In genomic region chr1:25338188-25338981, GRCh38 we compare ENCODE assay signal across 8 cellular contexts. TPM values are rescaled to one million over a fixed set of nuclear protein-coding genes. Genes with fewer than 3 reads are reported as not detected.
DNase-seq lines count a peak whose midpoint lies in the region; ATAC-seq, FAIRE-seq and TF ChIP-seq lines count a peak whose summit lies in the region.

TMEM50A (plus strand) TSS chr1:25338334; CDS start chr1:25340487, 2,153 bp downstream.

- peaks cover 14% of the 10 kb centered on the region for H3K4me1 ChIP-seq in mammary epithelial cell (ENCODE audit: insufficient read depth, low read length)
- H3K4me1 ChIP-seq in iPS-20b (ENCODE audit: insufficient read depth, low read length), result peaks cover 5% of the 10 kb centered on the region
- H3K4me1 ChIP-seq in small intestine (ENCODE audit: control insufficient read depth in 2 of 2, insufficient read depth in 1 of 2, low read depth in 1 of 2, low read length in 1 of 2), result no peaks in the 10 kb centered on the region

- ATAC-seq in GM18867 (IDR thresholded peaks at IDR 0.05; ENCODE audit: unreplicated experiment), result peak; percentile 76
- ATAC-seq in HG03097 (IDR thresholded peaks at IDR 0.05; ENCODE audit: low FRiP score, unreplicated experiment), result peak; percentile 62

- H3K9ac ChIP-seq in mammary epithelial cell (ENCODE audit: insufficient read depth, low read length) (peak within 1 kb of the TSS; percentile 90), iPS-20b (ENCODE audit: low read depth, low read length) (peak within 1 kb of the TSS; percentile 91)

- DNase-seq in ACHN, result peak; percentile 81
- DNase-seq in NCI-H2227 (lab: John Stamatoyannopoulos, UW; ENCODE audit: unreplicated experiment), result peak; percentile 93
- peak; percentile 89 for DNase-seq in mammary epithelial cell
- peak; percentile 81 for DNase-seq in small intestine

- in situ Hi-C loops in ACHN (cut with HindIII; ENCODE audit: low pct_ligation_motif_present, low pct_unique_long_range_greater_than_20kb, low sequenced_read_pairs) (no loop called here), mammary epithelial cell (cut with MboI; ENCODE audit: low sequenced_read_pairs in 2 of 2) (no loop called here)

- no peak for FAIRE-seq in small intestine (lab: Jason Lieb, UNC)

- TF ChIP-seq CTCF in WI38 (IDR thresholded peaks at IDR 0.05; ENCODE audit: low read depth, low read length) (no peak), mammary epithelial cell (conservative IDR thresholded peaks at IDR 0.05 in 1 of 2, IDR thresholded peaks at IDR 0.05 in 1 of 2; ENCODE audit: extremely low read depth in 1 of 2, insufficient read depth in 1 of 2, low read depth in 1 of 2, low read length in 2 of 2) (no peak)

- H3K4me2 ChIP-seq in mammary epithelial cell (ENCODE audit: insufficient read depth, low read depth, low read length), result peak within 1 kb of the TSS; percentile 93

- intact Hi-C loops in mammary epithelial cell (cut with micrococcal nuclease), result no loop called here

- BruUV-seq in mammary epithelial cell (replicated peaks; lab: Mats Ljungman, UMichigan), result TSS peak; percentile 37

- dilution Hi-C loops in mammary epithelial cell (cut with HindIII; ENCODE audit: low sequenced_read_pairs), result no loop called here

- 2% methylated on average over 13 of the region's 75 CpGs for WGBS in mammary epithelial cell (ENCODE audit: low coverage, missing lambda C conversion rate)
- 0 to 1% (median 0%) methylated on average over 49 to 70 of the region's 75 CpGs for WGBS in small intestine, 3 donors

- CTCF ChIA-PET in mammary epithelial cell (lab: Charles Lee; ENCODE audit: low non-redundant PET), result no interaction called here

- H3K9me3 ChIP-seq in mammary epithelial cell (replicated peaks; ENCODE audit: insufficient read depth, low read length) (no peaks in the 10 kb centered on the region), iPS-20b (ENCODE audit: insufficient read depth, low read depth, low read length) (no peaks in the 10 kb centered on the region), small intestine (ENCODE audit: control insufficient read depth, low read depth) (no peaks in the 10 kb centered on the region)

- peaks cover 46% of the 10 kb centered on the region for H3K79me2 ChIP-seq in mammary epithelial cell (ENCODE audit: insufficient read depth, low read length)

- H3K36me3 ChIP-seq in mammary epithelial cell (ENCODE audit: insufficient read depth, low read length) (peaks cover 2% of the 10 kb centered on the region), iPS-20b (ENCODE audit: insufficient read depth, low read depth, low read length) (peaks cover 16% of the 10 kb centered on the region; the same call in 1 of the 2 replicates), small intestine (ENCODE audit: control insufficient read depth in 2 of 2, insufficient read depth in 2 of 2, low read length in 2 of 2) (no peaks in the 10 kb centered on the region)

- H3K27ac ChIP-seq in mammary epithelial cell (ENCODE audit: insufficient read depth, low read depth, low read length) (peak within 1 kb of the TSS; percentile 82), iPS-20b (ENCODE audit: low read length) (peak within 1 kb of the TSS; percentile 91), small intestine (ENCODE audit: low read depth in 1 of 2, low read length in 1 of 2) (peak within 1 kb of the TSS; percentile 98 to 99)

- H3K4me3 ChIP-seq in WI38 (ENCODE audit: low read depth, low read length) (peak within 1 kb of the TSS; percentile 97), mammary epithelial cell (replicated peaks in 1 of 3; ENCODE audit: insufficient read depth in 1 of 3, low read depth in 2 of 3, low read length in 3 of 3) (peak within 1 kb of the TSS; percentile 89 to 99 (median 98)), iPS-20b (ENCODE audit: low read length) (peak within 1 kb of the TSS; percentile 88), small intestine (ENCODE audit: low read depth in 1 of 2, low read length in 2 of 2) (peak within 1 kb of the TSS; percentile 94 to 100)

- peak within 1 kb of the TSS; percentile 97 for H2AFZ ChIP-seq in mammary epithelial cell (ENCODE audit: low read depth, low read length)

- no peaks in the 10 kb centered on the region for H3K27me3 ChIP-seq in mammary epithelial cell (ENCODE audit: insufficient read depth, low read length)
- no peaks in the 10 kb centered on the region for H3K27me3 ChIP-seq in iPS-20b (ENCODE audit: insufficient read depth, low read length)
- no peaks in the 10 kb centered on the region for H3K27me3 ChIP-seq in small intestine (ENCODE audit: control insufficient read depth in 2 of 2, insufficient read depth in 2 of 2, low read length in 2 of 2)

- no peaks in the 10 kb centered on the region for H4K20me1 ChIP-seq in mammary epithelial cell (ENCODE audit: insufficient read depth, low read length)

RNA-seq across cellular contexts. Expression of gene TMEM50A, which starts in this region (rescaled TPM):
- total RNA-seq in mammary epithelial cell, result 100 to 1,000 TPM in 1 of 2 donors, 10 to 100 TPM in 1; 94.1 to 102 TPM
- polyA plus RNA-seq in mammary epithelial cell (60.7 TPM), small intestine (10 to 100 TPM; 45.9 to 64.0 (median 63.5) TPM)
- polyA minus RNA-seq in mammary epithelial cell, result 72.8 TPM

Comparison
In these comparisons a context has a peak if more than half of its experiments do, and no peak if none do; other contexts are left out.
1. Peak in every context shown above with its lines: DNase-seq, ATAC-seq, H3K4me3 ChIP-seq and H3K27ac ChIP-seq.